ENCODE assay signal across 20 cellular contexts in the genomic region with DNA sequence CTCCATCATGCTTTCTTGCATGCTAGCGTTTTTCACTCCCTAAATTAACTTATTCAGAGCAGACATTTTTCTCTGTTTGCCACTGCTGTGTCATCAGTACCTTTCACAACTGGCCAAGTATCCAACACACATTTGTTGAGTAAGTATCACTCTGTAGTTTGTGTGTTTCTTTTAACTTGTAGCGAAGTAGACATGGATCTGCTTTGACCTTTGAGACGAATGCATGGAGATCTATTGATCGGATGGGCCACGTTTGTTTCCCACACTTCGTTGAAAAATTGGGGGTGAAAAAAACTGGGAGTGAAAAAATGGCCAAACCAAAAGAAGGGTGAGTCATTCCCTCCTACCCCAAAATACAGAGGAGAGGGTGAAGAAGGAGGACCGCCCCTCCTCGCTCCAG.
"Had no signal": no experiment of that assay in that cellular context is flagged by ENCODE, and none has a peak within 500 bp of the region (broad histone marks: within the 10 kb centered on the region; RNA-seq: fewer than 3 reads in every experiment).

No MANE protein-coding gene starts in this region.

- H3K4me3 Mint-ChIP-seq: dendritic cell treated with granulocyte-macrophage colony-stimulating factor and Interleukin-4, amounts not matched to agents 40 ng/mL and 50 ng/mL, for 4 days; effector memory CD8-positive, alpha-beta T cell; nephron had no signal

- H3K27ac ChIP-seq: epithelial cell of prostate, esophagus muscularis mucosa, gastrocnemius medialis, sigmoid colon, skin epidermis, stomach had no signal

- H3K9me3 Mint-ChIP-seq: dendritic cell treated with granulocyte-macrophage colony-stimulating factor and Interleukin-4, amounts not matched to agents 40 ng/mL and 50 ng/mL, for 4 days; effector memory CD8-positive, alpha-beta T cell; naive B cell; nephron had no signal

- H3K36me3 ChIP-seq: esophagus muscularis mucosa, gastrocnemius medialis, heart right ventricle, sigmoid colon, stomach had no signal

- DNase-seq: effector memory CD8-positive, alpha-beta T cell; gastrocnemius medialis; heart right ventricle; hypothalamus; kidney glomerular epithelial cell; mesendoderm; naive B cell; posterior cingulate gyrus; sigmoid colon; stimulated activated CD4-positive, alpha-beta T cell treated with anti-CD3 and anti-CD28 coated beads, Interleukin-12 subunit alpha, Interleukin-12 subunit beta, amount 100 ng/mL, for 4 hours; stimulated activated naive CD4-positive, alpha-beta T cell; stomach; substantia nigra; trophoblast cell had no signal

- H3K4me1 Mint-ChIP-seq: nephron had no signal

- FAIRE-seq: islet of Langerhans had no signal

- H3K4me1 ChIP-seq: esophagus muscularis mucosa, sigmoid colon had no signal

- H3K27ac Mint-ChIP-seq: dendritic cell treated with granulocyte-macrophage colony-stimulating factor and Interleukin-4, amounts not matched to agents 40 ng/mL and 50 ng/mL, for 4 days; effector memory CD8-positive, alpha-beta T cell; nephron had no signal

- H3K9me3 ChIP-seq: esophagus muscularis mucosa, gastrocnemius medialis, heart right ventricle, sigmoid colon, stomach had no signal

- H3K36me3 Mint-ChIP-seq: naive B cell had no signal

- H3K4me3 ChIP-seq: esophagus muscularis mucosa, gastrocnemius medialis, heart right ventricle, sigmoid colon, skin epidermis, stomach had no signal

- H3K27me3 ChIP-seq: esophagus muscularis mucosa, gastrocnemius medialis, heart right ventricle, sigmoid colon, stomach had no signal
